ENCODE assay signal across 23 cellular contexts in the genomic region with DNA sequence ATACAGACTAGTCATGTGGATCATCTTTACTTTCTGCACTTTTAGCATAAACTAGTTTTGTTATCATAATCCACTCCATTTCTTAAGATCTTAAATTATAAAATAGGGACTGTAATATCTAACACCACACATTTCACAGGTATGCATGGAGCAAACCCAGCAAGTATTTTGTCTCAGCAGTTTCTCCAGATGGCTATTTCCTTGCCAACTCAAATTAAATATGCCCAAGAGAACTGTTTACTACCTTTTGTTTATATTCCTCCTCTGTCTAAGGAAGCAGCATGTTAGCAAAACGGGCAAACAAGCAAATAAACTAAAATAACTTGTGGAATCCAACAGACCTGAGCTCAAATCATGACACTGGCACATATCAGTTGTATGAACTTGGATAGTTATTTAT.
"Had no signal": no experiment of that assay in that cellular context is flagged by ENCODE, and none has a peak within 500 bp of the region (broad histone marks: within the 10 kb centered on the region; RNA-seq: fewer than 3 reads in every experiment).

No MANE protein-coding gene starts in this region.

- H3K4me3 ChIP-seq: left ventricle myocardium inferior, lung, mucosa of descending colon, ovary, right atrium auricular region, right lobe of liver, smooth muscle cell, tibial nerve, uterus had no signal

- DNase-seq: hippocampal formation; immature natural killer cell; islet precursor cell; left ventricle myocardium inferior; midbrain; mucosa of descending colon; naive thymus-derived CD4-positive, alpha-beta T cell; ovary; right lobe of liver; stimulated activated CD4-positive, alpha-beta T cell treated with anti-CD3 and anti-CD28 coated beads, Interleukin-1b, Interleukin-23, amount 100 ng/mL, for 48 hours; stimulated activated CD4-positive, alpha-beta T cell treated with anti-CD3 and anti-CD28 coated beads, Interleukin-2, amount 100 ng/mL, for 48 hours; stimulated activated CD4-positive, alpha-beta T cell treated with anti-CD3 and anti-CD28 coated beads, Interleukin-4, amount 100 ng/mL, for 4 hours; stimulated activated CD8-positive, alpha-beta memory T cell treated with anti-CD3 and anti-CD28 coated beads, Interleukin-4, amount 100 ng/mL, for 48 hours; stimulated activated naive CD4-positive, alpha-beta T cell treated with Interleukin-2 at 50 U/mL for 16 hours; stimulated activated naive CD8-positive, alpha-beta T cell treated with anti-CD3 and anti-CD28 coated beads, Interleukin-15, amount 100 ng/mL, for 72 hours; substantia nigra; uterus had no signal

- H3K27me3 ChIP-seq: ovary, right atrium auricular region, right lobe of liver, tibial nerve, uterus had no signal

- H3K9me3 ChIP-seq: left ventricle myocardium inferior, mucosa of descending colon, ovary, right atrium auricular region, right lobe of liver, tibial nerve, uterus had no signal

- H3K4me2 ChIP-seq: smooth muscle cell had no signal

- ATAC-seq: mucosa of descending colon; naive thymus-derived CD4-positive, alpha-beta T cell; natural killer cell treated with Interleukin-12 subunit alpha and Interleukin-12 subunit beta and Interleukin-15 and Interleukin-18, amount 100 ng/mL, for 72 hours; right lobe of liver; stimulated activated memory B cell treated with anti-CD40 and anti-IgM and Interleukin-4, amounts not matched to agents 10 μg/mL and 1 μg/mL and 100 μg/mL, for 72 hours; stimulated activated naive CD8-positive, alpha-beta T cell treated with anti-CD3 and anti-CD28 coated beads, Interleukin-15, amount 100 ng/mL, for 72 hours had no signal

- H3K36me3 ChIP-seq: left ventricle myocardium inferior, ovary, right atrium auricular region, right lobe of liver, tibial nerve, uterus had no signal

- H3K4me1 ChIP-seq: left ventricle myocardium inferior, right atrium auricular region, right lobe of liver, tibial nerve, uterus had no signal

- H3K27ac ChIP-seq: left ventricle myocardium inferior, ovary, right atrium auricular region, right lobe of liver, tibial nerve, uterus had no signal
